12 cellular contexts compared by ENCODE assay signal in genomic region chr13:111623170-111623569, GRCh38.
"Had no signal": no experiment of that assay in that cellular context is flagged by ENCODE, and none has a peak within 500 bp of the region (broad histone marks: within the 10 kb centered on the region; RNA-seq: fewer than 3 reads in every experiment).

No MANE protein-coding gene starts in this region.

- H3K4me3 ChIP-seq: esophagus muscularis mucosa, gastroesophageal sphincter, thyroid gland, vagina had no signal

- H3K9me3 ChIP-seq: esophagus muscularis mucosa, gastroesophageal sphincter, thyroid gland, vagina had no signal

- H3K36me3 ChIP-seq: esophagus muscularis mucosa, gastroesophageal sphincter, thyroid gland, vagina had no signal

- ATAC-seq: gastroesophageal sphincter had no signal

- DNase-seq: activated CD4-positive, alpha-beta T cell treated with anti-CD3 and anti-CD28 coated beads, Interleukin-2, amount 50 U/mL, for 4 hours; cerebellar nuclear complex; effector CD8-positive, alpha-beta T cell; natural killer cell; posterior cingulate gyrus; stimulated activated CD4-positive, alpha-beta T cell treated with anti-CD3 and anti-CD28 coated beads, Interleukin-1b, Interleukin-23, amount 100 ng/mL, for 48 hours; stimulated activated CD8-positive, alpha-beta memory T cell treated with anti-CD3 and anti-CD28 coated beads, Interleukin-4, amount 100 ng/mL, for 48 hours; stimulated activated naive CD4-positive, alpha-beta T cell treated with Interleukin-2 at 50 U/mL for 16 hours; thyroid gland had no signal

- H3K27ac ChIP-seq: esophagus muscularis mucosa, gastroesophageal sphincter, thyroid gland, vagina had no signal

- H3K4me1 ChIP-seq: esophagus muscularis mucosa, gastroesophageal sphincter, thyroid gland, vagina had no signal

- H3K27me3 ChIP-seq: thyroid gland, vagina had no signal
